8 cellular contexts compared by ENCODE assay signal in the genomic region with DNA sequence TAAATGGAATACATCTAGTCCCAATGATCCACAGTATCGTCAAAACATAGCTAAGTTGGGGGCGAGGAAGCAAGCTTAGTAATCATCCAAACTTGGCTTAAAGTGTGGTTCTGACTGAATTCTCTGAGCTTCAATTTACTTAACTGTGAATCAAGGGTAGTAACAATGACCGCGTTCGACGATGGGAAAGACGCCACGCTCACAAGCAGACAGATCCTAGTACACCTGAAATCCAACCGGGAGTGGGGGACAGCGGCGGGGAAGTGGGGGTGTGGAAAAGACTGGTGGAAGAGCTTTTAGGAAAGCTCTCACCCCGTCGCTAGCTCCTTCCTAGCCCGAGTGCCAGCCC. TPM values are rescaled to one million over a fixed set of nuclear protein-coding genes. Genes with fewer than 3 reads are reported as not detected.
DNase-seq lines count a peak whose midpoint lies in the region; FAIRE-seq and TF ChIP-seq lines count a peak whose summit lies in the region.

No MANE protein-coding gene starts in this region.

- H3K4me1 Mint-ChIP-seq in Caco-2 (ENCODE audit: low read depth, unreplicated experiment), result no peaks in the 10 kb centered on the region

- H3K9me3 Mint-ChIP-seq in Caco-2 (ENCODE audit: unreplicated experiment), result no peaks in the 10 kb centered on the region

- H3K4me3 ChIP-seq in Caco-2 (ENCODE audit: low read depth, low read length) (peak overlapping the region; percentile 72), HAP-1 (peak overlapping the region; percentile 70), left ventricle myocardium inferior (peak overlapping the region; percentile 92), small intestine (ENCODE audit: low read depth in 1 of 2, low read length in 2 of 2) (peak overlapping the region; percentile 75 to 77)

- intact Hi-C loops in Caco-2 (cut with micrococcal nuclease; ENCODE audit: unreplicated experiment), result loop anchor here (1.0 kb wide), 2 partner anchors 41 to 311 kb away; no protein-coding TSS in a partner anchor
- intact Hi-C loops in left ventricle myocardium inferior (cut with micrococcal nuclease), result no loop called here

- no peaks in the 10 kb centered on the region for H3K4me1 ChIP-seq in Caco-2
- H3K4me1 ChIP-seq in HAP-1, result no peaks in the 10 kb centered on the region; the same call in 1 of the 2 replicates
- peaks cover 55% of the 10 kb centered on the region for H3K4me1 ChIP-seq in left ventricle myocardium inferior
- H3K4me1 ChIP-seq in small intestine (ENCODE audit: control insufficient read depth in 2 of 2, insufficient read depth in 1 of 2, low read depth in 1 of 2, low read length in 1 of 2), result peaks cover 2% of the 10 kb centered on the region in 2 donors

- TSS peak; percentile 62 for BruUV-seq in Caco-2 (replicated peaks; lab: Mats Ljungman, UMichigan)

- no peaks in the 10 kb centered on the region for H3K9me3 ChIP-seq in Caco-2
- H3K9me3 ChIP-seq in HAP-1, result peaks cover 4% of the 10 kb centered on the region; the same call in 1 of the 2 replicates
- no peaks in the 10 kb centered on the region for H3K9me3 ChIP-seq in left ventricle myocardium inferior (replicated peaks)
- H3K9me3 ChIP-seq in small intestine (ENCODE audit: control insufficient read depth, low read depth), result no peaks in the 10 kb centered on the region

- FAIRE-seq in small intestine (lab: Jason Lieb, UNC), result no peak

- 0 to 1% (median 1%) methylated on average over 14 of the region's 14 CpGs for WGBS in small intestine, 3 donors

- H3K36me3 ChIP-seq in Caco-2 (ENCODE audit: control insufficient read depth, insufficient read depth, low read length) (no peaks in the 10 kb centered on the region), HAP-1 (replicated peaks) (no peaks in the 10 kb centered on the region), left ventricle myocardium inferior (no peaks in the 10 kb centered on the region), small intestine (ENCODE audit: control insufficient read depth in 2 of 2, insufficient read depth in 2 of 2, low read length in 2 of 2) (no peaks in the 10 kb centered on the region)

- H3K27ac Mint-ChIP-seq in Caco-2 (ENCODE audit: unreplicated experiment), result peak overlapping the region; percentile 82

- peak overlapping the region; percentile 79 for H3K4me3 Mint-ChIP-seq in Caco-2 (ENCODE audit: unreplicated experiment)

- no peaks in the 10 kb centered on the region for H3K27me3 Mint-ChIP-seq in Caco-2 (ENCODE audit: insufficient read depth, unreplicated experiment)

- no peaks in the 10 kb centered on the region for H3K27me3 ChIP-seq in Caco-2 (replicated peaks; ENCODE audit: control insufficient read depth, insufficient read depth, low read length)
- H3K27me3 ChIP-seq in HAP-1 (ENCODE audit: low read depth), result no peaks in the 10 kb centered on the region
- H3K27me3 ChIP-seq in left ventricle myocardium inferior (ENCODE audit: low read depth), result no peaks in the 10 kb centered on the region
- H3K27me3 ChIP-seq in small intestine (ENCODE audit: control insufficient read depth in 2 of 2, insufficient read depth in 2 of 2, low read length in 2 of 2), result no peaks in the 10 kb centered on the region

- no peak for DNase-seq in Caco-2
- peak in 1 of 2 experiments; percentile 27 for DNase-seq in HAP-1 (ENCODE audit: low spot score in 2 of 2)
- peak; percentile 41 for DNase-seq in T1000 (lab: John Stamatoyannopoulos, UW)
- peak; percentile 21 for DNase-seq in left ventricle myocardium inferior
- no peak for DNase-seq in small intestine
- no peak for DNase-seq in SW 1271 (lab: John Stamatoyannopoulos, UW)
- no peak for DNase-seq in Kasumi-1 (lab: John Stamatoyannopoulos, UW)
- DNase-seq in NCI-H1417 treated with DMSO at 0.1 percent for 48 hours (lab: John Stamatoyannopoulos, UW), result no peak

- H3K27ac ChIP-seq in left ventricle myocardium inferior (replicated peaks), result peak overlapping the region; percentile 92
- H3K27ac ChIP-seq in small intestine (ENCODE audit: low read depth in 1 of 2, low read length in 1 of 2), result peak overlapping the region; percentile 76 to 93

- no peaks in the 10 kb centered on the region for H3K36me3 Mint-ChIP-seq in Caco-2 (ENCODE audit: insufficient read depth, unreplicated experiment)

- in situ Hi-C loops in HAP-1 (cut with MboI; ENCODE audit: low sequenced_read_pairs), result no loop called here

- POLR2A ChIA-PET in Caco-2 (lab: Charles Lee), result no interaction called here

- no peak for TF ChIP-seq CTCF in Caco-2 (IDR thresholded peaks at IDR 0.05; ENCODE audit: insufficient read depth in 1 of 2, low read depth in 1 of 2, low read length in 1 of 2, severe bottlenecking in 1 of 2, unreplicated experiment in 1 of 2)
- no peak for TF ChIP-seq CTCF in left ventricle myocardium inferior (IDR thresholded peaks at IDR 0.05; ENCODE audit: borderline replicate concordance)

- CTCF ChIA-PET in Caco-2 (lab: Charles Lee), result no interaction called here

RNA-seq across cellular contexts. Expression of a gene that starts 0.4 kb away (rescaled TPM):
- 62.4 and 68.1 TPM in 2 replicates for total RNA-seq in Caco-2 (2022)
- 34.1 TPM for total RNA-seq in left ventricle myocardium inferior
- 10 to 100 TPM; 56.7 to 75.0 (median 69.1) TPM for polyA plus RNA-seq in small intestine

RNA-seq across cellular contexts. Expression of a gene that starts 57.8 kb away (rescaled TPM):
- total RNA-seq in Caco-2 (2022) (27.5 and 27.7 TPM in 2 replicates), left ventricle myocardium inferior (67.6 TPM)
- polyA plus RNA-seq in small intestine, result 10 to 100 TPM; 15.9 to 26.6 (median 17.2) TPM

Comparison
In these comparisons a context has a peak if more than half of its experiments do, and no peak if none do; other contexts are left out.
1. DNase-seq: peak in T1000 (single experiment) and left ventricle myocardium inferior (single experiment); none in Caco-2 (0 of 2), small intestine (single experiment), SW 1271 (0 of 2), Kasumi-1 (0 of 2) and NCI-H1417 treated with DMSO at 0.1 percent for 48 hours (single experiment).
2. Peak in every context shown above with its lines, with median percentiles within 50 percentile points of each other: H3K4me3 ChIP-seq.